17 cellular contexts compared by ENCODE assay signal in the genomic region with DNA sequence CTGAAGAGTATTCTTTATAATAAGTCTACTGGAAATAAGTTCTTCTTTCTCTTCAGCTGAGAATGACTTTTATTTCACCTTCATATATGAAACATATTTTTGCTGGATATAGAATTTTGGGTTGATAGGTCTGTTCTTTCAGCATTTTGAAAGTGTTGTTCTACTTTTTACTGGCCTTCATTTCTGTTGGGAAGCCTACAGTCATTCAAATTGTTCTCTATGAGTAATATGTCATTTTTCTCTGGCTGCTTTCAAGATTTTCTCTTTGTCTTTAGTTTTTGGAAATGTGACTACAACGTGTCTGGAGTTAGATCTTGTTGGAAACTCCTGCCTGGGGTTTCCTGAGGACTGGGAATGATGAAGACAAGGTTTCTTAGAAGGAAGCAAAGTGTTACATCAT. TPM values are rescaled to one million over a fixed set of nuclear protein-coding genes. Genes with fewer than 3 reads are reported as not detected.
A peak's percentile ranks its signal among the peaks of the same experiment; 100 is the strongest.
DNase-seq lines count a peak whose midpoint lies in the region; ATAC-seq and TF ChIP-seq lines count a peak whose summit lies in the region.
"Had no signal": no experiment of that assay in that cellular context is flagged by ENCODE, and none has a peak within 500 bp of the region (broad histone marks: within the 10 kb centered on the region; RNA-seq: fewer than 3 reads in every experiment).

No MANE protein-coding gene starts in this region.

- peaks cover 18% of the 10 kb centered on the region for H3K36me3 ChIP-seq in CD4-positive, CD25-positive, alpha-beta regulatory T cell (ENCODE audit: control insufficient read depth, insufficient read depth, low read length)
- H3K36me3 ChIP-seq in psoas muscle (ENCODE audit: insufficient read depth in 1 of 2, low read depth in 1 of 2): no peaks in the 10 kb centered on the region

- peak overlapping the region; percentile 58 for H3K27ac Mint-ChIP-seq in activated T-cell treated with anti-CD3 and anti-CD28 coated beads, Interleukin-2, amount 50 U/mL, for 24 hours
- H3K27ac Mint-ChIP-seq in CD4-positive, CD25-positive, alpha-beta regulatory T cell: peak overlapping the region in 1 of 3 donors; percentile 21
- peak overlapping the region; percentile 42 for H3K27ac Mint-ChIP-seq in central memory CD8-positive, alpha-beta T cell (ENCODE audit: low read depth)
- H3K27ac Mint-ChIP-seq: CD4-positive, alpha-beta T cell; GM23338 had no signal

- WGBS in psoas muscle, 3 donors: 83 to 93% (median 88%) methylated on average over 1 of the region's 1 CpG

- ATAC-seq in CD4-positive, CD25-positive, alpha-beta regulatory T cell (ENCODE audit: low read depth in 2 of 2): no peak
- ATAC-seq in central memory CD8-positive, alpha-beta T cell (replicated peaks; ENCODE audit: extremely low read depth, poor library complexity, severe bottlenecking): no peak
- no peak for ATAC-seq in psoas muscle
- no peak for ATAC-seq in GM21526 (IDR thresholded peaks at IDR 0.05; ENCODE audit: low FRiP score, unreplicated experiment)
- ATAC-seq: GM23338 had no signal

- H3K4me3 ChIP-seq in CD4-positive, CD25-positive, alpha-beta regulatory T cell (ENCODE audit: low read depth, low read length): peak overlapping the region; percentile 7
- H3K4me3 ChIP-seq in psoas muscle: no peak overlapping the region
- H3K4me3 ChIP-seq: BLaER1 treated with 17β-estradiol and CSF1 and Interleukin-3, amounts not matched to agents 10 nM and 100 nM; GM23338 had no signal

- peaks cover 65% of the 10 kb centered on the region for H3K4me1 Mint-ChIP-seq in activated T-cell treated with anti-CD3 and anti-CD28 coated beads, Interleukin-2, amount 50 U/mL, for 24 hours (ENCODE audit: low read depth)
- peaks cover 50 to 81% (median 66%) of the 10 kb centered on the region in 4 donors for H3K4me1 Mint-ChIP-seq in CD4-positive, CD25-positive, alpha-beta regulatory T cell
- H3K4me1 Mint-ChIP-seq in central memory CD8-positive, alpha-beta T cell: peaks cover 65% of the 10 kb centered on the region
- H3K4me1 Mint-ChIP-seq: GM23338 had no signal

- no peak overlapping the region for H3K27ac ChIP-seq in CD4-positive, CD25-positive, alpha-beta regulatory T cell (ENCODE audit: insufficient read depth, low read length, poor library complexity, severe bottlenecking)
- H3K27ac ChIP-seq in psoas muscle: no peak overlapping the region
- H3K27ac ChIP-seq: BLaER1 treated with 17β-estradiol and CSF1 and Interleukin-3, amounts not matched to agents 10 nM and 100 nM had no signal

- H3K9me3 Mint-ChIP-seq in activated T-cell treated with anti-CD3 and anti-CD28 coated beads, Interleukin-2, amount 50 U/mL, for 24 hours: peaks cover 10% of the 10 kb centered on the region
- H3K9me3 Mint-ChIP-seq in CD4-positive, CD25-positive, alpha-beta regulatory T cell: peaks cover 0 to 10% (median 4%) of the 10 kb centered on the region in 7 donors
- no peaks in the 10 kb centered on the region for H3K9me3 Mint-ChIP-seq in central memory CD8-positive, alpha-beta T cell
- H3K9me3 Mint-ChIP-seq: GM23338 had no signal

- H3K36me3 Mint-ChIP-seq in activated T-cell treated with anti-CD3 and anti-CD28 coated beads, Interleukin-2, amount 50 U/mL, for 24 hours (ENCODE audit: low read depth): peaks cover 56% of the 10 kb centered on the region
- H3K36me3 Mint-ChIP-seq in CD4-positive, CD25-positive, alpha-beta regulatory T cell: peaks cover 25% of the 10 kb centered on the region
- H3K36me3 Mint-ChIP-seq in central memory CD8-positive, alpha-beta T cell (ENCODE audit: insufficient read depth): peaks cover 10% of the 10 kb centered on the region

- H3K27me3 Mint-ChIP-seq in activated T-cell treated with anti-CD3 and anti-CD28 coated beads, Interleukin-2, amount 50 U/mL, for 24 hours: no peaks in the 10 kb centered on the region
- H3K27me3 Mint-ChIP-seq in CD4-positive, CD25-positive, alpha-beta regulatory T cell: no peaks in the 10 kb centered on the region
- H3K27me3 Mint-ChIP-seq in central memory CD8-positive, alpha-beta T cell: no peaks in the 10 kb centered on the region
- H3K27me3 Mint-ChIP-seq: CD4-positive, alpha-beta T cell had no signal

- H3K4me3 Mint-ChIP-seq in activated T-cell treated with anti-CD3 and anti-CD28 coated beads, Interleukin-2, amount 50 U/mL, for 24 hours: no peak overlapping the region
- no peak overlapping the region for H3K4me3 Mint-ChIP-seq in CD4-positive, CD25-positive, alpha-beta regulatory T cell
- H3K4me3 Mint-ChIP-seq in central memory CD8-positive, alpha-beta T cell: no peak overlapping the region
- H3K4me3 Mint-ChIP-seq: GM23338 had no signal

- no peak for DNase-seq in activated T-cell treated with anti-CD3 and anti-CD28 coated beads, Interleukin-2, amount 50 U/mL, for 24 hours
- DNase-seq in activated T-cell treated with anti-CD3 and anti-CD28 coated beads, Interleukin-2, amount 50 U/mL, for 48 hours: no peak
- no peak for DNase-seq in CD4-positive, CD25-positive, alpha-beta regulatory T cell
- DNase-seq in OCI-M1 (lab: John Stamatoyannopoulos, UW) (peak; percentile 23), iPS-NIHi7 (ENCODE audit: extremely low spot score) (no peak), psoas muscle (no peak)
- DNase-seq in central memory CD8-positive, alpha-beta T cell (ENCODE audit: low spot score in 2 of 2): no peak
- DNase-seq: ACHN; CD4-positive, alpha-beta T cell; COR-L47; DMS153; DMS79 treated with DMSO at 0.1 percent for 48 hours; EL; H7 had no signal

- intact Hi-C loops in psoas muscle (cut with DNase I): no loop called here

- peaks cover 10 to 11% of the 10 kb centered on the region in 2 experiments for H3K9me3 ChIP-seq in CD4-positive, CD25-positive, alpha-beta regulatory T cell (ENCODE audit: control insufficient read depth in 2 of 2, low read length in 2 of 2)
- H3K9me3 ChIP-seq in psoas muscle: peaks cover 2% of the 10 kb centered on the region

- H3K4me1 ChIP-seq in CD4-positive, CD25-positive, alpha-beta regulatory T cell (ENCODE audit: control insufficient read depth, insufficient read depth, low read length, poor library complexity, severe bottlenecking): peaks cover 39% of the 10 kb centered on the region
- H3K4me1 ChIP-seq in psoas muscle: peaks cover under 1% of the 10 kb centered on the region

- no peaks in the 10 kb centered on the region for H3K27me3 ChIP-seq in CD4-positive, CD25-positive, alpha-beta regulatory T cell (ENCODE audit: control insufficient read depth, insufficient read depth, low read length)
- no peaks in the 10 kb centered on the region for H3K27me3 ChIP-seq in psoas muscle (ENCODE audit: insufficient read depth in 3 of 3, low read length in 2 of 3)
- H3K27me3 ChIP-seq: BLaER1 treated with 17β-estradiol and CSF1 and Interleukin-3, amounts not matched to agents 10 nM and 100 nM had no signal

- no peak for TF ChIP-seq CTCF in psoas muscle (IDR thresholded peaks at IDR 0.05)

RNA-seq across cellular contexts. Expression of a gene that starts 10.0 kb away (rescaled TPM):
- 64.0 TPM for total RNA-seq in CD4-positive, CD25-positive, alpha-beta regulatory T cell
- polyA plus RNA-seq in CD4-positive, CD25-positive, alpha-beta regulatory T cell: 100 to 1,000 TPM; 108 to 128 (median 121) TPM
- 10 to 100 TPM; 26.0 to 31.3 (median 28.4) TPM for total RNA-seq in psoas muscle
- polyA plus RNA-seq in psoas muscle: 10 to 100 TPM; 18.0 to 40.5 (median 20.7) TPM

RNA-seq across cellular contexts. Expression of a gene that starts 10.5 kb away (rescaled TPM):
- total RNA-seq in CD4-positive, CD25-positive, alpha-beta regulatory T cell: 28.8 TPM
- polyA plus RNA-seq in CD4-positive, CD25-positive, alpha-beta regulatory T cell: 10 to 100 TPM; 29.6 to 42.5 (median 35.9) TPM
- 10 to 100 TPM; 21.3 to 29.6 (median 23.7) TPM for total RNA-seq in psoas muscle
- 10 to 100 TPM; 21.0 to 35.4 (median 24.6) TPM for polyA plus RNA-seq in psoas muscle
